ENCODE assay signal across 9 cellular contexts in the genomic region with DNA sequence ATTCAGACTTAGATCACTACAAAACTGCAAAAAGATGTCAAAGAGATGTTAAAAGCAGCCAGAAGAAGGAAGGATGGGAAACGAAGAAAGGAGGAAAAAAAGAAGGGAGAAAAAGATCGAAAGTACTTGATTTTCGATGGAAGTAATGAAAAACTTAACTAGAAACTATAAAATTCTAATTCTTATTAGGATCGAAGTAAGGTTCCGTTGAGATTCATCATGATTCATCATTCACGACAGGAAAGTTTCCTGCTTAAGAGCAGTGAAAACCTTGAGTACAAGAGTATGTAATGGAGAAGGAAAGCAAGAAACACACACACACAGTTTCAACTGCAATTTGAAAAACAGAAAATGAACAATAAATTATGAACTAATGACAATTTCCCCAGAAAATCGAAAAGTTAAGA. TPM values are rescaled to one million over a fixed set of nuclear protein-coding genes. Genes with fewer than 3 reads are reported as not detected.
A peak's percentile ranks its signal among the peaks of the same experiment; 100 is the strongest.
DNase-seq lines count a peak whose midpoint lies in the region; ATAC-seq, FAIRE-seq and TF ChIP-seq lines count a peak whose summit lies in the region.
"Had no signal": no experiment of that assay in that cellular context is flagged by ENCODE, and none has a peak within 500 bp of the region (broad histone marks: within the 10 kb centered on the region; RNA-seq: fewer than 3 reads in every experiment).

No MANE protein-coding gene starts in this region.

- TF ChIP-seq CTCF in GM06990 (IDR thresholded peaks at IDR 0.05; ENCODE audit: insufficient read depth, low read length, poor library complexity, severe bottlenecking) (no peak), NB4 (IDR thresholded peaks at IDR 0.05; ENCODE audit: low read depth, low read length) (no peak), pancreas (IDR thresholded peaks at IDR 0.05) (no peak)

- intact Hi-C loops in pancreas (cut with DNase I) = loop anchor here in 1 of 3 donors (10.0 kb wide), 1 partner anchor 155 kb away; no protein-coding TSS in a partner anchor

- peak overlapping the region in 1 of 2 donors; percentile 52 for H3K9ac ChIP-seq in duodenal mucosa (ENCODE audit: low read depth in 1 of 2, low read length in 2 of 2)

- ATAC-seq in pancreas (no peak), HG03342 (IDR thresholded peaks at IDR 0.05; ENCODE audit: unreplicated experiment) (no peak)
- ATAC-seq: left colon had no signal

- DNase-seq in GM06990 (ENCODE audit: extremely low read depth, insufficient read length) (no peak), NB4 (ENCODE audit: low read depth) (peak; percentile 29), pancreas (no peak), midbrain (lab: John Stamatoyannopoulos, UW) (no peak), NCI-H345 treated with DMSO at 0.1 percent for 48 hours (lab: John Stamatoyannopoulos, UW; ENCODE audit: unreplicated experiment) (no peak), anterior cingulate cortex (lab: John Stamatoyannopoulos, UW) (no peak)
- DNase-seq: left colon had no signal

- no peak for TF ChIP-seq POLR2A in NB4 (IDR thresholded peaks at IDR 0.05; ENCODE audit: extremely low read depth, insufficient read length)

- 42 to 50% methylated on average over 7 of the region's 7 CpGs for whole genome bisulfite sequencing in pancreas, 2 donors

- H3K36me3 ChIP-seq in GM06990 (ENCODE audit: control insufficient read depth, insufficient read depth, low read length) (no peaks in the 10 kb centered on the region; the same call in 1 of the 2 replicates), duodenal mucosa (ENCODE audit: control insufficient read depth in 1 of 2, insufficient read depth in 2 of 2, low read length in 2 of 2) (peaks cover 2 to 8% of the 10 kb centered on the region in 2 donors), pancreas (peaks cover 0 to 7% (median 0%) of the 10 kb centered on the region in 3 donors)

- H3K27me3 ChIP-seq in GM06990 (replicated peaks; ENCODE audit: control insufficient read depth, insufficient read depth, low read length) (no peaks in the 10 kb centered on the region), duodenal mucosa (ENCODE audit: control insufficient read depth in 1 of 2, insufficient read depth in 2 of 2, low read length in 2 of 2) (no peaks in the 10 kb centered on the region), pancreas (no peaks in the 10 kb centered on the region)

- H3K4me3 ChIP-seq in GM06990 (replicated peaks; ENCODE audit: low read depth, low read length) = peak overlapping the region; percentile 76
- peak overlapping the region; percentile 70 for H3K4me3 ChIP-seq in NB4 (ENCODE audit: low read depth, low read length)
- peak overlapping the region; percentile 79 to 98 for H3K4me3 ChIP-seq in duodenal mucosa (ENCODE audit: low read depth in 1 of 2, low read length in 2 of 2)
- H3K4me3 ChIP-seq in pancreas = peak overlapping the region in 3 of 4 donors; percentile 22 to 62 (median 54)

- no peak for FAIRE-seq in pancreas (lab: Jason Lieb, UNC)

- H3K27ac ChIP-seq in duodenal mucosa (ENCODE audit: low read depth, low read length) = no peak overlapping the region
- H3K27ac ChIP-seq in pancreas = no peak overlapping the region

- no peaks in the 10 kb centered on the region for H3K9me3 ChIP-seq in duodenal mucosa (ENCODE audit: control insufficient read depth in 1 of 2, low read length in 2 of 2)
- H3K9me3 ChIP-seq in pancreas = no peaks in the 10 kb centered on the region

- peaks cover 9 to 12% of the 10 kb centered on the region in 2 donors for H3K4me1 ChIP-seq in duodenal mucosa (ENCODE audit: control insufficient read depth in 1 of 2, insufficient read depth in 2 of 2, low read length in 2 of 2)
- H3K4me1 ChIP-seq in pancreas = peaks cover 8 to 18% (median 18%) of the 10 kb centered on the region in 3 donors

RNA-seq across cellular contexts. Expression of a gene that starts 1.2 kb away (rescaled TPM):
- 10 to 100 TPM in 1 of 6 donors, 1 to 10 TPM in 5; 6.2 to 10.1 (median 7.6) TPM for total RNA-seq in pancreas
- polyA plus RNA-seq in pancreas = 10 to 100 TPM in 1 of 2 donors, 1 to 10 TPM in 1; 6.3 to 10.8 TPM

RNA-seq across cellular contexts. Expression of a gene that starts 39.1 kb away (rescaled TPM):
- total RNA-seq in pancreas = 1 to 10 TPM; 1.3 to 6.1 (median 1.9) TPM
- under 1 TPM; 0.57 to 0.61 TPM for polyA plus RNA-seq in pancreas
